ENCODE assay signal across 18 cellular contexts in the genomic region with DNA sequence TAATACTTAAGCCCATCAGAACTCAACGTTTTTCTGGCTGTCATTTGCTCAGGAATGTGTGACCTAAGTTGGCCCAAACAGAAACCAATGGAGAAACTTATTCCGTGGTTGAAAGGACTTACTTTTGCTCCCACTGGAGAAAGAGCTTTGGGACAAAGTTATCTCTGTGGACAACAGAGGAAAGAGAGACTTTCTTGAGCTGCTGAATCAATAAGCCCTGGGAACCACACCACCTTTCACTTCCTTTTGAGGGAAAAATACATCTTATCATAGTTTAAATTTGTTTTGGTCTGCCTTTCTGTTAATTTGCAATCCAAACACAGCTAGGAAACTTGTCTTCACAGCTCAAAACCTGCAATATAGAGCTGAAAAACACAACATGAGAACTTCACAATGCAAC.
DNase-seq lines count a peak whose midpoint lies in the region; ATAC-seq, FAIRE-seq and TF ChIP-seq lines count a peak whose summit lies in the region.
"Had no signal": no experiment of that assay in that cellular context is flagged by ENCODE, and none has a peak within 500 bp of the region (broad histone marks: within the 10 kb centered on the region; RNA-seq: fewer than 3 reads in every experiment).

No MANE protein-coding gene starts in this region.

- peak overlapping the region; percentile 56 to 75 (median 74) for H3K27ac ChIP-seq in body of pancreas
- H3K27ac ChIP-seq in CD4-positive, alpha-beta T cell (ENCODE audit: low read depth, low read length): no peak overlapping the region

- peaks cover 65% of the 10 kb centered on the region for H3K4me1 Mint-ChIP-seq in CD14-positive monocyte
- H3K4me1 Mint-ChIP-seq in CD4-positive, alpha-beta T cell (ENCODE audit: low read depth): no peaks in the 10 kb centered on the region
- H3K4me1 Mint-ChIP-seq: CD4-positive, alpha-beta memory T cell had no signal

- H3K9me3 Mint-ChIP-seq in CD14-positive monocyte: peaks cover 7 to 26% (median 16%) of the 10 kb centered on the region in 7 donors
- H3K9me3 Mint-ChIP-seq in CD4-positive, alpha-beta T cell: peaks cover 11% of the 10 kb centered on the region

- no peak for TF ChIP-seq POLR2A in body of pancreas (IDR thresholded peaks at IDR 0.05)

- 5 to 6% methylated on average over 2 of the region's 2 CpGs for whole genome bisulfite sequencing in body of pancreas, 2 donors

- CTCF ChIA-PET in CD4-positive, alpha-beta T cell (lab: Charles Lee): no interaction called here

- no peak for TF ChIP-seq CTCF in CD14-positive monocyte (IDR thresholded peaks at IDR 0.05)
- TF ChIP-seq CTCF in body of pancreas (IDR thresholded peaks at IDR 0.05): no peak
- no peak for TF ChIP-seq CTCF in CD4-positive, alpha-beta T cell (IDR thresholded peaks at IDR 0.05)

- no peak overlapping the region for H3K4me3 ChIP-seq in body of pancreas
- H3K4me3 ChIP-seq: BLaER1 treated with 17β-estradiol and CSF1 and Interleukin-3, amounts not matched to agents 10 nM and 100 nM had no signal

- H3K27me3 Mint-ChIP-seq in CD14-positive monocyte (ENCODE audit: low read depth in 3 of 3): no peaks in the 10 kb centered on the region
- no peaks in the 10 kb centered on the region for H3K27me3 Mint-ChIP-seq in CD4-positive, alpha-beta T cell
- H3K27me3 Mint-ChIP-seq: CD4-positive, alpha-beta memory T cell had no signal

- H3K27me3 ChIP-seq in body of pancreas: no peaks in the 10 kb centered on the region
- no peaks in the 10 kb centered on the region for H3K27me3 ChIP-seq in CD4-positive, alpha-beta T cell (ENCODE audit: control insufficient read depth, insufficient read depth, low read length)
- H3K27me3 ChIP-seq: BLaER1 treated with 17β-estradiol and CSF1 and Interleukin-3, amounts not matched to agents 10 nM and 100 nM had no signal

- no peak overlapping the region for H3K4me3 Mint-ChIP-seq in CD14-positive monocyte
- no peak overlapping the region for H3K4me3 Mint-ChIP-seq in CD4-positive, alpha-beta T cell
- H3K4me3 Mint-ChIP-seq: CD4-positive, alpha-beta memory T cell; H9 had no signal

- POLR2A ChIA-PET in CD4-positive, alpha-beta T cell (lab: Charles Lee): no interaction called here

- peak overlapping the region; percentile 73 to 96 (median 88) for H3K27ac Mint-ChIP-seq in CD14-positive monocyte
- no peak overlapping the region for H3K27ac Mint-ChIP-seq in CD4-positive, alpha-beta T cell
- H3K27ac Mint-ChIP-seq: CD4-positive, alpha-beta memory T cell; H9 had no signal

- intact Hi-C loops in CD14-positive monocyte (cut with micrococcal nuclease): no loop called here
- intact Hi-C loops in body of pancreas (cut with DNase I): no loop called here
- intact Hi-C loops in CD4-positive, alpha-beta T cell (cut with DNase I, micrococcal nuclease): no loop called here

- no peaks in the 10 kb centered on the region for H3K9me3 ChIP-seq in body of pancreas
- H3K9me3 ChIP-seq in CD4-positive, alpha-beta T cell (ENCODE audit: control insufficient read depth, low read length): no peaks in the 10 kb centered on the region

- no peak for DNase-seq in CD14-positive monocyte (ENCODE audit: low spot score)
- no peak for DNase-seq in GM18507 (ENCODE audit: extremely low spot score, insufficient read length, low read depth)
- DNase-seq in MV-4-11 (lab: John Stamatoyannopoulos, UW): peak; percentile 21
- peak; percentile 21 to 52 (median 37) for DNase-seq in body of pancreas
- DNase-seq in CD4-positive, alpha-beta T cell: no peak
- DNase-seq in NCI-H1092 (lab: John Stamatoyannopoulos, UW): no peak
- DNase-seq: ACHN; CD4-positive, alpha-beta memory T cell; COR-L47; DND-41; GDM1; GOT3; H9; KBM-7 had no signal

- H3K36me3 Mint-ChIP-seq in CD14-positive monocyte: peaks cover 3 to 20% of the 10 kb centered on the region in 2 donors
- no peaks in the 10 kb centered on the region for H3K36me3 Mint-ChIP-seq in CD4-positive, alpha-beta T cell (ENCODE audit: low read depth)

- peaks cover 42% of the 10 kb centered on the region for H3K4me1 ChIP-seq in body of pancreas

- FAIRE-seq in GM18507 (lab: Jason Lieb, UNC): peak; percentile 42
- FAIRE-seq: D721Med had no signal

- no peaks in the 10 kb centered on the region for H3K36me3 ChIP-seq in body of pancreas (replicated peaks in 1 of 2; ENCODE audit: insufficient read depth in 1 of 2, low read depth in 2 of 2)

- peak; percentile 90 for ATAC-seq in body of pancreas
- no peak for ATAC-seq in HG03521 (IDR thresholded peaks at IDR 0.05; ENCODE audit: unreplicated experiment)
- ATAC-seq in CD4-positive, alpha-beta T cell (ENCODE audit: poor library complexity): no peak
- ATAC-seq in GM19452 (IDR thresholded peaks at IDR 0.05; ENCODE audit: unreplicated experiment): no peak

Comparison
In these comparisons a context has a peak if more than half of its experiments do, and no peak if none do; other contexts are left out.
1. DNase-seq: peak in MV-4-11 (single experiment) and body of pancreas (4 of 4); none in CD14-positive monocyte (single experiment), GM18507 (single experiment), CD4-positive, alpha-beta T cell (0 of 10) and NCI-H1092 (single experiment).